ENCODE assay signal across 19 cellular contexts in the genomic region with DNA sequence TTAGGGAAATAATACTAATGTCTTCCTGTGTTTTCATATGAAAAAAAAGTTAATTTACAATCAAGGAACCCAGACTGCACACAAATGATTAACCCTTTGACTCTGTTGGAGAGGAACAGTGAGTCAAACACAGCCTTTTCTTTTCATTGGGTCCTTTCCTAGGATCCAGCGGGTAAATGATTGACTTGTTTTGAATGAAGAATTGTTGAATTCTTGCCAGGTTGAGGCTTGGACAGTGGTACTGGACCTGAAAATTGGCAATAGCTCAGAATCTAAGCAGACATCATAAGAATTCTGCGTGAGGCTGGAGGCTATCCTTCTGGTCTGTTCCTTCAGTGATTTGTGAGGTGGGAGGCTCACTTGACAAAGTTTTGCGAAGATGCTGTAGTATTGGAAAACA.
DNase-seq lines count a peak whose midpoint lies in the region; ATAC-seq, FAIRE-seq and TF ChIP-seq lines count a peak whose summit lies in the region.
"Had no signal": no experiment of that assay in that cellular context is flagged by ENCODE, and none has a peak within 500 bp of the region (broad histone marks: within the 10 kb centered on the region; RNA-seq: fewer than 3 reads in every experiment).

No MANE protein-coding gene starts in this region.

- H3K79me2 ChIP-seq in Karpas-422 (ENCODE audit: low read length) = no peaks in the 10 kb centered on the region

- H3K23ac ChIP-seq in mesenchymal stem cell (ENCODE audit: low read length in 2 of 2) = no peak overlapping the region

- H3K9me3 ChIP-seq in kidney (ENCODE audit: control insufficient read depth in 1 of 2, low read length in 2 of 2) (no peaks in the 10 kb centered on the region), mesenchymal stem cell (ENCODE audit: control insufficient read depth, low read length) (peaks cover 5% of the 10 kb centered on the region), Karpas-422 (ENCODE audit: low read length) (no peaks in the 10 kb centered on the region), ascending aorta (no peaks in the 10 kb centered on the region)

- no peak overlapping the region for H4K8ac ChIP-seq in mesenchymal stem cell (ENCODE audit: low read length)

- 89% methylated on average over 3 of the region's 3 CpGs for WGBS in mesenchymal stem cell

- H3K9ac ChIP-seq in kidney (ENCODE audit: low read length in 2 of 2) (no peak overlapping the region), mesenchymal stem cell (ENCODE audit: low read length) (no peak overlapping the region), Karpas-422 (ENCODE audit: low read length) (no peak overlapping the region)

- no peak for TF ChIP-seq CTCF in kidney (IDR thresholded peaks at IDR 0.05; ENCODE audit: borderline replicate concordance, extremely low read depth, insufficient read depth)
- TF ChIP-seq CTCF in omental fat pad (IDR thresholded peaks at IDR 0.05) = no peak
- TF ChIP-seq CTCF in ascending aorta (IDR thresholded peaks at IDR 0.05) = no peak

- H2AFZ ChIP-seq in mesenchymal stem cell (ENCODE audit: low read depth, low read length) = no peak overlapping the region
- no peak overlapping the region for H2AFZ ChIP-seq in Karpas-422 (ENCODE audit: low read length)
- H2AFZ ChIP-seq: GM23338 had no signal

- H2BK12ac ChIP-seq in mesenchymal stem cell (ENCODE audit: low read length in 2 of 2) = no peak overlapping the region

- H3K36me3 ChIP-seq in kidney (ENCODE audit: control insufficient read depth in 1 of 2, insufficient read depth in 2 of 2, low read length in 2 of 2) (no peaks in the 10 kb centered on the region), mesenchymal stem cell (ENCODE audit: control insufficient read depth in 1 of 2, insufficient read depth in 2 of 2, low read depth in 1 of 2, low read length in 2 of 2) (no peaks in the 10 kb centered on the region), Karpas-422 (ENCODE audit: insufficient read depth, low read length) (no peaks in the 10 kb centered on the region), ascending aorta (no peaks in the 10 kb centered on the region)

- H2AK5ac ChIP-seq in mesenchymal stem cell (ENCODE audit: low read length, severe bottlenecking) = peak overlapping the region; percentile 73

- H4K91ac ChIP-seq in mesenchymal stem cell (ENCODE audit: low read length) = no peak overlapping the region

- H3K4me2 ChIP-seq in mesenchymal stem cell (ENCODE audit: low read length, poor library complexity, severe bottlenecking) (no peak overlapping the region), Karpas-422 (ENCODE audit: low read depth, low read length, poor library complexity, severe bottlenecking) (no peak overlapping the region)
- H3K4me2 ChIP-seq: GM23338 had no signal

- H2BK120ac ChIP-seq in mesenchymal stem cell (ENCODE audit: low read depth, low read length) = no peak overlapping the region

- H3K4me1 ChIP-seq in kidney (ENCODE audit: control insufficient read depth in 1 of 2, insufficient read depth in 1 of 2, low read depth in 1 of 2, low read length in 2 of 2) = peaks cover 14 to 52% of the 10 kb centered on the region in 2 donors
- H3K4me1 ChIP-seq in mesenchymal stem cell (ENCODE audit: control insufficient read depth, insufficient read depth, low read depth, low read length) = peaks cover 16% of the 10 kb centered on the region
- H3K4me1 ChIP-seq in Karpas-422 (ENCODE audit: low read length) = no peaks in the 10 kb centered on the region
- H3K4me1 ChIP-seq in ascending aorta = no peaks in the 10 kb centered on the region

- intact Hi-C loops in kidney (cut with DNase I) = no loop called here
- intact Hi-C loops in ascending aorta (cut with DNase I) = no loop called here

- no peak overlapping the region for H3K14ac ChIP-seq in mesenchymal stem cell (ENCODE audit: low read length in 2 of 2)

- peak overlapping the region in 1 of 2 donors; percentile 5 for H3K4me3 ChIP-seq in kidney (ENCODE audit: low read length in 2 of 2)
- H3K4me3 ChIP-seq in mesenchymal stem cell (ENCODE audit: insufficient read depth in 1 of 2, low read depth in 1 of 2, low read length in 2 of 2) = no peak overlapping the region
- no peak overlapping the region for H3K4me3 ChIP-seq in Karpas-422 (ENCODE audit: low read length)
- no peak overlapping the region for H3K4me3 ChIP-seq in ascending aorta
- H3K4me3 ChIP-seq: GM23338 had no signal

- ATAC-seq in omental fat pad (ENCODE audit: low FRiP score) = no peak
- ATAC-seq: GM23338 had no signal

- H3K9me2 ChIP-seq in Karpas-422 (replicated peaks; ENCODE audit: insufficient read depth, low read length) = no peaks in the 10 kb centered on the region

- peaks cover 6% of the 10 kb centered on the region for H3K79me1 ChIP-seq in mesenchymal stem cell (replicated peaks; ENCODE audit: low read length, poor library complexity, severe bottlenecking)

- H2BK5ac ChIP-seq in mesenchymal stem cell (ENCODE audit: low read depth, low read length, poor library complexity, severe bottlenecking) = peak overlapping the region; percentile 92

- H4K20me1 ChIP-seq in Karpas-422 (ENCODE audit: insufficient read depth, low read depth, low read length) = no peaks in the 10 kb centered on the region

- H3K18ac ChIP-seq in mesenchymal stem cell (ENCODE audit: low read depth in 1 of 2, low read length in 2 of 2) = no peak overlapping the region

- H3K4ac ChIP-seq in mesenchymal stem cell (ENCODE audit: low read depth in 1 of 2, low read length in 2 of 2) = no peak overlapping the region

- no peak overlapping the region for H2BK15ac ChIP-seq in mesenchymal stem cell (ENCODE audit: low read depth, poor library complexity, severe bottlenecking)

- peak; percentile 98 for FAIRE-seq in kidney (lab: Jason Lieb, UNC)
- FAIRE-seq: D721Med, G401.6, GM12891 had no signal

- in situ Hi-C loops in Caki2 (cut with HindIII; ENCODE audit: low pct_unique_long_range_greater_than_20kb, low sequenced_read_pairs) = no loop called here

- DNase-seq in Caki2 (ENCODE audit: low read depth) (peak; percentile 92), caudate nucleus (lab: John Stamatoyannopoulos, UW) (no peak), kidney (no peak), mesenchymal stem cell (no peak), omental fat pad (ENCODE audit: low spot score) (no peak), Karpas-422 (no peak), nucleus accumbens (lab: John Stamatoyannopoulos, UW) (no peak), ascending aorta (ENCODE audit: low spot score in 2 of 2) (no peak)
- DNase-seq: 8988T; C1 segment of cervical spinal cord; CD4-positive, alpha-beta T cell; DMS153; DMS79 treated with DMSO at 0.1 percent for 48 hours; EL; H7 had no signal

- H3K27ac ChIP-seq in caudate nucleus (ENCODE audit: low read depth, low read length) = peak overlapping the region; percentile 71
- peak overlapping the region in 1 of 2 donors; percentile 41 for H3K27ac ChIP-seq in kidney (ENCODE audit: low read depth in 2 of 2, low read length in 2 of 2)
- H3K27ac ChIP-seq in mesenchymal stem cell (ENCODE audit: low read length, poor library complexity, severe bottlenecking) = peak overlapping the region; percentile 98
- H3K27ac ChIP-seq in Karpas-422 (ENCODE audit: low read length) = no peak overlapping the region
- H3K27ac ChIP-seq in ascending aorta = no peak overlapping the region

- peaks cover 0 to 29% of the 10 kb centered on the region in 2 experiments for H3K27me3 ChIP-seq in mesenchymal stem cell (ENCODE audit: control insufficient read depth in 1 of 2, insufficient read depth in 1 of 2, low read length in 2 of 2)
- H3K27me3 ChIP-seq in Karpas-422 (ENCODE audit: low read length) = no peaks in the 10 kb centered on the region; the same call in 1 of the 2 replicates
- H3K27me3 ChIP-seq in ascending aorta = no peaks in the 10 kb centered on the region

Comparison
In these comparisons a context has a peak if more than half of its experiments do, and no peak if none do; other contexts are left out.
1. H3K27ac ChIP-seq: peak in caudate nucleus (single experiment) and mesenchymal stem cell (single experiment); none in Karpas-422 (single experiment) and ascending aorta (0 of 2).